Comparison of ENCODE assay signal across 1 cellular context in the genomic region with DNA sequence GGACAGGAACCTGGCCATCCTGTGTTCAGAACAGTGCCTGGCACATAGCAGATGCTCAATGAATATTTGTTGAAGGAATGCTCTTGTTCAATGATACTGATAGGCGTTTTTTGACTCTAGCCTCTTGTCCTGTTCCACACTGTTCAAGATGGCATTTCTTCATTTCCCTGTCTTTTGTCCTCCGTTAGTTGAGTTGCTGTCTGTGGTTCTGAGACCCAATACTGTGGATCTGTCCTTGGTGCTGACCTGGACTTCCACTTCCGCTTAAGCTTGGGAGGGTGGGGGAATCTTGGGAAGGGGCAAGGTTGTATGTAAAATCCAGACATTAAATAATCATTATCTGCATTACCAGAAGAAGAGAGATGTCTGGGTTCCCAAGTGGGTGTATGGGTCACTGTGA.
TF ChIP-seq lines count a peak whose summit lies in the region.

No MANE protein-coding gene starts in this region.

TF ChIP-seq in SK-N-SH, 30 proteins besides CTCF, POLR2A, EP300 and RAD21:
- TF ChIP-seq MXI1 (IDR thresholded peaks at IDR 0.05; ENCODE audit: low read depth, low read length) (no peak), SIN3A (IDR thresholded peaks at IDR 0.05; ENCODE audit: borderline replicate concordance, low read depth, low read length) (peak; percentile 50; the same call in 1 of the 2 replicates), REST (IDR thresholded peaks at IDR 0.05; ENCODE audit: low read depth, low read length) (peak; percentile 100)
